Comparison of ENCODE assay signal across 2 cellular contexts in genomic region chr1:150534002-150534401, GRCh38.
TF ChIP-seq lines count a peak whose summit lies in the region.

No MANE protein-coding gene starts in this region.

TF ChIP-seq in GM23338, 12 proteins besides CTCF, POLR2A, EP300 and RAD21:
- TF ChIP-seq NANOG (IDR thresholded peaks at IDR 0.05; ENCODE audit: borderline replicate concordance) (no peak), EZH2phosphoT487 (IDR thresholded peaks at IDR 0.05; ENCODE audit: unreplicated experiment) (no peak), ETS1 (IDR thresholded peaks at IDR 0.05) (no peak), JUNB (IDR thresholded peaks at IDR 0.05; ENCODE audit: unreplicated experiment) (no peak), ZNF331 (CRISPR knock-in tag; IDR thresholded peaks at IDR 0.05; ENCODE audit: low read depth) (no peak), POLR2AphosphoS5 (IDR thresholded peaks at IDR 0.05; ENCODE audit: low read depth) (no peak), ZNF114 (CRISPR knock-in tag; IDR thresholded peaks at IDR 0.05) (no peak), EZH2 (IDR thresholded peaks at IDR 0.05; ENCODE audit: low read depth, unreplicated experiment) (no peak), ZNF462 (CRISPR knock-in tag; IDR thresholded peaks at IDR 0.05) (no peak), STAT1 (IDR thresholded peaks at IDR 0.05; ENCODE audit: unreplicated experiment) (no peak), CREB1 (CRISPR knock-in tag; IDR thresholded peaks at IDR 0.05; ENCODE audit: low read depth) (no peak), REST (IDR thresholded peaks at IDR 0.05; ENCODE audit: unreplicated experiment) (no peak)

TF ChIP-seq in IMR-90, 13 proteins besides CTCF, POLR2A, EP300 and RAD21:
- TF ChIP-seq CEBPB (IDR thresholded peaks at IDR 0.05; ENCODE audit: low read depth, low read length): no peak
- no peak for TF ChIP-seq MAFK (IDR thresholded peaks at IDR 0.05; ENCODE audit: low read depth, low read length)
- no peak for TF ChIP-seq MAZ (IDR thresholded peaks at IDR 0.05; ENCODE audit: borderline replicate concordance, low read depth, low read length)
- TF ChIP-seq CHD1 (IDR thresholded peaks at IDR 0.05; ENCODE audit: low read depth, low read length): no peak
- TF ChIP-seq SMC3 (IDR thresholded peaks at IDR 0.05; ENCODE audit: low read depth, low read length): no peak
- TF ChIP-seq RCOR1 (IDR thresholded peaks at IDR 0.05; ENCODE audit: insufficient replicate concordance, low read length): no peak
- no peak for TF ChIP-seq FOS (IDR thresholded peaks at IDR 0.05; ENCODE audit: low read depth, low read length)
- TF ChIP-seq MXI1 (IDR thresholded peaks at IDR 0.05; ENCODE audit: borderline replicate concordance, low read depth, low read length): no peak
